ENCODE assay signal across 10 cellular contexts in the genomic region with DNA sequence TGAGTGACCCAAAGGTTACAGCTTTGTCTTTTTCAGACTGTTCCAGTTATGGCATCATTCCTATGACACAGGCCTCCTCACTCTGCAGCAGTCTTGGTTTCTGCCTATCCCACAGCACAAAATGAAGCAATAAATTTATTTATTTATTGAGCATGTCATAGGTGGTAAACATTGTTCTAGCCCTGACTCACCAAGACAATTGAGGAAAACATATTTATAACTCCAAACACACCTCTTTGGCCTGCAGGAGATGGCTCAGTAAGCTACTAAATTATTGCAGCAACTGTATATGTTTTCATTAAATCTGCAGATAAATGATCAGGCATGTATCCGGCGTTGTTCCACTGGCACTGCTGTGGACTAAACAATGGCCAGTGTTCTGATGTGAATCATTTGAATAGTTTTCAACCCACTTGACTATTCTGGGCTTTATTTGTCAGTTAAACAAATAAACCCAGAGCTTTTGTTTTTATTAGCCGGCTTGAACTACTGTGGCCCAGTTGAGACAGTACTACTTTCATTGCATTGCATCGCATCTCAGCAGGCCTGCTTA.
A peak's percentile ranks its signal among the peaks of the same experiment; 100 is the strongest.
DNase-seq lines count a peak whose midpoint lies in the region; ATAC-seq and TF ChIP-seq lines count a peak whose summit lies in the region.
"Had no signal": no experiment of that assay in that cellular context is flagged by ENCODE, and none has a peak within 500 bp of the region (broad histone marks: within the 10 kb centered on the region; RNA-seq: fewer than 3 reads in every experiment).

No MANE protein-coding gene starts in this region.

- no peak for ATAC-seq in HG02852 (IDR thresholded peaks at IDR 0.05; ENCODE audit: unreplicated experiment)
- ATAC-seq in gastrocnemius medialis, result no peak

- H3K4me3 ChIP-seq in HFF-Myc (replicated peaks; ENCODE audit: low read depth, low read length), result no peak overlapping the region
- H3K4me3 ChIP-seq in gastrocnemius medialis, result no peak overlapping the region

- H3K27ac ChIP-seq in gastrocnemius medialis, result no peak overlapping the region

- TF ChIP-seq POLR2A in gastrocnemius medialis (IDR thresholded peaks at IDR 0.05), result no peak

- H3K9me3 ChIP-seq in gastrocnemius medialis, result no peaks in the 10 kb centered on the region
- H3K9me3 ChIP-seq: BE2C had no signal

- no peaks in the 10 kb centered on the region for H3K4me1 ChIP-seq in gastrocnemius medialis
- H3K4me1 ChIP-seq: BE2C had no signal

- peak; percentile 84 for DNase-seq in A172 (ENCODE audit: low spot score)
- DNase-seq in HFF-Myc (ENCODE audit: extremely low read depth, low read depth), result peak; percentile 52
- DNase-seq in amniotic stem cell (lab: John Stamatoyannopoulos, UW), result peak; percentile 40
- peak; percentile 64 for DNase-seq in hepatic stellate cell (ENCODE audit: low spot score)
- DNase-seq in mucosa of gallbladder (ENCODE audit: low spot score), result no peak
- DNase-seq in gastrocnemius medialis, result no peak
- no peak for DNase-seq in GM13977 (ENCODE audit: low spot score)
- DNase-seq: BE2C, NCI-H1436 had no signal

- TF ChIP-seq CTCF in HFF-Myc (IDR thresholded peaks at IDR 0.05; ENCODE audit: low read depth, low read length, missing control alignments) (no peak), gastrocnemius medialis (IDR thresholded peaks at IDR 0.05 in 4 of 5, conservative IDR thresholded peaks at IDR 0.05 in 1 of 5) (no peak), GM13977 (IDR thresholded peaks at IDR 0.05; ENCODE audit: extremely low read depth, insufficient read depth, missing control alignments) (no peak)

- no peaks in the 10 kb centered on the region for H3K36me3 ChIP-seq in gastrocnemius medialis
- H3K36me3 ChIP-seq: BE2C had no signal

- peaks cover 0 to 6% (median 5%) of the 10 kb centered on the region in 3 donors for H3K27me3 ChIP-seq in gastrocnemius medialis
- H3K27me3 ChIP-seq: BE2C had no signal

- intact Hi-C loops in gastrocnemius medialis (cut with DNase I; ENCODE audit: low total_unique reads), result no loop called here

- in situ Hi-C loops in gastrocnemius medialis (cut with MboI; ENCODE audit: low sequenced_read_pairs in 4 of 4), result no loop called here
- in situ Hi-C loops in GM13977 (cut with MboI; ENCODE audit: low pct_unique_long_range_greater_than_20kb, low sequenced_read_pairs, unreplicated experiment), result no loop called here

Comparison
In these comparisons a context has a peak if more than half of its experiments do, and no peak if none do; other contexts are left out.
1. DNase-seq: peak in A172 (single experiment), HFF-Myc (single experiment), amniotic stem cell (single experiment) and hepatic stellate cell (single experiment); none in mucosa of gallbladder (single experiment), gastrocnemius medialis (0 of 2) and GM13977 (single experiment).